Comparison of ENCODE assay signal across 8 cellular contexts in the genomic region with DNA sequence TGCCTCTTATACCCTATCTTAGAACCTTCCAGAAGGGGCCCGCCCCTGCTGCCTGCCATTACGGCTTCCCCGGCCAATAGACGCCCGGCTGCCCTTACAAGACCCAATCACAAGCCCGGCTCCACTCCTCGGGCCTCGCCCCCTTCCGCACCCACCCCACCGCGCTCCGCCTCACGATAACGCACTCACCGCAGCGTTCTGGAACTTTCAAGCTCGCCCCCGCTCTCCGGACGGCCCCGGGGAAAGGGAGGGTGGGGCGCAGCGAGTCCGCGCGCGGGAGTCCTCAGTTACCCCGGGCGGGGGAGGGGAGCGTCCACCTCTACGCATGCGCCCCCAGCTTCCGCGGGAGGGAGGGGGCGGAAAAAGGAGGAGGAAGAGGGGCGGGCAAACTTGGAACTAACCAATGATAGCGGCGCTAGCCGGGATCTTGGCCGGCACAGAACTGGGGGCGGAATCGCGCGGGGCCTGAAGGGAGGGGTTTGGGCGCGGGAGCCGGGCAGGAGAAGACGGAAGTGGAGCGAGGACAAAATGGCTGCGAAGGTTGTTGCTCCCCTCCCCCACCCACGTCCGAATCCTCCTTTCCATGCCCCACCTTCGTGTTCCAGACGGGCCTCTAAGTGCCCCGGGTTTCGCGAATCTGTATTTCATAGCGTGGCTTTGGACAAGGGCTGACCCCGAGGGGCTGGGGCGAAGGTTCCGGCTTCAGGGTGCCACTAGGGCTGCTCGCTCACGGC. TPM values are rescaled to one million over a fixed set of nuclear protein-coding genes. Genes with fewer than 3 reads are reported as not detected.
A peak's percentile ranks its signal among the peaks of the same experiment; 100 is the strongest.
DNase-seq lines count a peak whose midpoint lies in the region; ATAC-seq and TF ChIP-seq lines count a peak whose summit lies in the region.

No MANE protein-coding gene starts in this region.

- TF ChIP-seq POLR2A in spleen (IDR thresholded peaks at IDR 0.05), result peak in 1 of 3 donors; percentile 41

- H3K4me3 ChIP-seq in AG04449 (ENCODE audit: low read depth, low read length) (peak overlapping the region; percentile 97), spleen (peak overlapping the region; percentile 66 to 100 (median 96))

- H3K4me1 ChIP-seq in spleen, result peaks cover 53 to 83% (median 71%) of the 10 kb centered on the region in 6 donors

- intact Hi-C loops in spleen (cut with DNase I; ENCODE audit: low total_unique reads), result no loop called here

- peaks cover 4 to 46% (median 38%) of the 10 kb centered on the region in 6 donors for H3K36me3 ChIP-seq in spleen

- DNase-seq in AG04449 (ENCODE audit: low read depth, low spot score) (peak; percentile 99), NCI-H226 (peak; percentile 99), inferior parietal cortex (ENCODE audit: extremely low spot score) (peak; percentile 98), spleen (peak; percentile 100)
- DNase-seq in activated CD4-positive, CD25-positive, alpha-beta regulatory T cell (lab: John Stamatoyannopoulos, UW), result peak; percentile 99 to 100 (median 99)
- peak; percentile 100 for DNase-seq in central memory CD4-positive, alpha-beta T cell

- H3K27ac ChIP-seq in spleen, result peak overlapping the region; percentile 99 to 100 (median 100)

- CTCF ChIA-PET in AG04449 (lab: Yijun Ruan, JAX), result interaction anchor here (0.7 to 2.5 kb wide), 2 partner anchors 9 to 183 kb away, joined by 3 to 9 read pairs; no protein-coding TSS in a partner anchor

- no peak for TF ChIP-seq CTCF in AG04449 (IDR thresholded peaks at IDR 0.05; ENCODE audit: insufficient read depth, low read length, missing control alignments)
- TF ChIP-seq CTCF in spleen (IDR thresholded peaks at IDR 0.05 in 8 of 11, conservative IDR thresholded peaks at IDR 0.05 in 3 of 11), result peak in 2 of 11 experiments; percentile 2 to 46

- H3K27me3 ChIP-seq in spleen (replicated peaks in 1 of 7), result no peaks in the 10 kb centered on the region

- WGBS in spleen, 5 donors, result 0 to 1% (median 0%) methylated on average over 54 to 63 of the region's 63 CpGs

- POLR2A ChIA-PET in AG04449 (lab: Yijun Ruan, JAX), result interaction anchor here (0.6 to 2.1 kb wide), 30 partner anchors 10 to 407 kb away, joined by 3 to 30 read pairs (median 4); no protein-coding TSS in a partner anchor

- ATAC-seq in GM18909 (IDR thresholded peaks at IDR 0.05; ENCODE audit: poor library complexity, unreplicated experiment) (peak; percentile 90), HG03196 (IDR thresholded peaks at IDR 0.05; ENCODE audit: unreplicated experiment) (peak; percentile 87)

- no peaks in the 10 kb centered on the region for H3K9me3 ChIP-seq in spleen

RNA-seq across cellular contexts. Expression of a gene that starts 0.4 kb away (rescaled TPM):
- 1,000 to 10,000 TPM in 1 of 7 donors, 100 to 1,000 TPM in 6; 550 to 1,026 (median 678) TPM for total RNA-seq in spleen
- polyA plus RNA-seq in spleen, result 100 to 1,000 TPM; 110 to 369 (median 156) TPM

Comparison
In these comparisons a context has a peak if more than half of its experiments do, and no peak if none do; other contexts are left out.
1. Peak in every context shown above with its lines: DNase-seq, ATAC-seq, H3K4me3 ChIP-seq and H3K27ac ChIP-seq.